In genomic region chr1:228337711-228338520, GRCh38 we compare ENCODE assay signal across 23 cellular contexts.
DNase-seq lines count a peak whose midpoint lies in the region; ATAC-seq and TF ChIP-seq lines count a peak whose summit lies in the region.
"Had no signal": no experiment of that assay in that cellular context is flagged by ENCODE, and none has a peak within 500 bp of the region (broad histone marks: within the 10 kb centered on the region; RNA-seq: fewer than 3 reads in every experiment).

No MANE protein-coding gene starts in this region.

- H3K9me3 ChIP-seq in mesenchymal stem cell (ENCODE audit: control insufficient read depth, low read length) (no peaks in the 10 kb centered on the region), suprapubic skin (no peaks in the 10 kb centered on the region)
- H3K9me3 ChIP-seq: BLaER1, neutrophil, thyroid gland had no signal

- H2BK5ac ChIP-seq in mesenchymal stem cell (ENCODE audit: low read depth, low read length, poor library complexity, severe bottlenecking) = no peak overlapping the region

- H3K27me3 Mint-ChIP-seq in activated CD4-positive, alpha-beta T cell treated with anti-CD3 and anti-CD28 coated beads for 36 hours = no peaks in the 10 kb centered on the region
- H3K27me3 Mint-ChIP-seq: activated naive CD8-positive, alpha-beta T cell treated with anti-CD3 and anti-CD28 coated beads, Interleukin-2, amount 50 U/mL, for 24 hours; T-cell had no signal

- intact Hi-C loops in activated CD4-positive, alpha-beta T cell treated with anti-CD3 and anti-CD28 coated beads for 36 hours (cut with DNase I, micrococcal nuclease) = no loop called here

- CTCF ChIA-PET in activated CD4-positive, alpha-beta T cell treated with anti-CD3 and anti-CD28 coated beads for 36 hours (lab: Charles Lee) = no interaction called here

- TF ChIP-seq POLR2A in suprapubic skin (IDR thresholded peaks at IDR 0.05) = no peak

- no peak overlapping the region for H2BK12ac ChIP-seq in mesenchymal stem cell (ENCODE audit: low read length in 2 of 2)

- no peak overlapping the region for H2AK5ac ChIP-seq in mesenchymal stem cell (ENCODE audit: low read length, severe bottlenecking)

- no peak overlapping the region for H3K9ac ChIP-seq in mesenchymal stem cell (ENCODE audit: low read length)
- H3K9ac ChIP-seq: BLaER1 had no signal

- H3K27ac ChIP-seq in coronary artery = no peak overlapping the region
- no peak overlapping the region for H3K27ac ChIP-seq in mesenchymal stem cell (ENCODE audit: low read length, poor library complexity, severe bottlenecking)
- H3K27ac ChIP-seq in suprapubic skin = no peak overlapping the region
- H3K27ac ChIP-seq: BLaER1, epithelial cell of prostate, foreskin keratinocyte, neutrophil, thyroid gland had no signal

- H3K27me3 ChIP-seq in mesenchymal stem cell (ENCODE audit: control insufficient read depth in 1 of 2, insufficient read depth in 1 of 2, low read length in 2 of 2) = peaks cover 0 to 5% of the 10 kb centered on the region in 2 experiments
- no peaks in the 10 kb centered on the region for H3K27me3 ChIP-seq in suprapubic skin
- H3K27me3 ChIP-seq: BLaER1, foreskin keratinocyte, neutrophil, thyroid gland had no signal

- H3K79me1 ChIP-seq in mesenchymal stem cell (replicated peaks; ENCODE audit: low read length, poor library complexity, severe bottlenecking) = no peaks in the 10 kb centered on the region

- H3K23ac ChIP-seq in mesenchymal stem cell (ENCODE audit: low read length in 2 of 2) = no peak overlapping the region

- peak; percentile 3 for DNase-seq in activated CD4-positive, alpha-beta T cell treated with anti-CD3 and anti-CD28 coated beads for 36 hours
- DNase-seq in activated CD4-positive, alpha-beta T cell treated with anti-CD3 and anti-CD28 coated beads, Interleukin-2, amount 50 U/mL, for 4 hours = no peak
- DNase-seq in coronary artery (ENCODE audit: low spot score) (peak; percentile 56), mesenchymal stem cell (no peak), suprapubic skin (ENCODE audit: low spot score in 2 of 2) (peak; percentile 42 to 75), D341Med (ENCODE audit: low spot score) (no peak)
- DNase-seq: activated CD4-positive, alpha-beta T cell treated with anti-CD3 and anti-CD28 coated beads, Interleukin-2, amount 50 U/mL, for 48 hours; activated naive CD8-positive, alpha-beta T cell treated with anti-CD3 and anti-CD28 coated beads, Interleukin-2, amount 50 U/mL, for 24 hours; activated T-cell treated with anti-CD3 and anti-CD28 coated beads, Interleukin-2, amount 50 U/mL, for 4 hours; foreskin keratinocyte; kidney glomerular epithelial cell; NCI-H1105 treated with DMSO at 0.1 percent for 48 hours; NCI-H2107; NCI-H524; stimulated activated CD4-positive, alpha-beta T cell treated with anti-CD3 and anti-CD28 coated beads, Interleukin-1b, Interleukin-23, amount 100 ng/mL, for 48 hours; stimulated activated naive CD4-positive, alpha-beta T cell had no signal

- H3K4ac ChIP-seq in mesenchymal stem cell (ENCODE audit: low read depth in 1 of 2, low read length in 2 of 2) = no peak overlapping the region

- peak overlapping the region in 1 of 2 experiments; percentile 29 for H3K14ac ChIP-seq in mesenchymal stem cell (ENCODE audit: low read length in 2 of 2)

- TF ChIP-seq EP300 in suprapubic skin (IDR thresholded peaks at IDR 0.05) = no peak

- H3K4me3 Mint-ChIP-seq in activated CD4-positive, alpha-beta T cell treated with anti-CD3 and anti-CD28 coated beads for 36 hours = no peak overlapping the region
- H3K4me3 Mint-ChIP-seq: activated naive CD8-positive, alpha-beta T cell treated with anti-CD3 and anti-CD28 coated beads, Interleukin-2, amount 50 U/mL, for 24 hours; activated T-cell treated with anti-CD3 and anti-CD28 coated beads, Interleukin-2, amount 50 U/mL, for 4 hours; T-cell had no signal

- H4K91ac ChIP-seq in mesenchymal stem cell (ENCODE audit: low read length) = no peak overlapping the region

- H3K4me1 ChIP-seq in mesenchymal stem cell (ENCODE audit: control insufficient read depth, insufficient read depth, low read depth, low read length) (peaks cover 4% of the 10 kb centered on the region), suprapubic skin (no peaks in the 10 kb centered on the region)
- H3K4me1 ChIP-seq: foreskin keratinocyte, thyroid gland had no signal

- H3K36me3 ChIP-seq in mesenchymal stem cell (ENCODE audit: control insufficient read depth in 1 of 2, insufficient read depth in 2 of 2, low read depth in 1 of 2, low read length in 2 of 2) (peaks cover 0 to 38% of the 10 kb centered on the region in 2 experiments), suprapubic skin (peaks cover 18% of the 10 kb centered on the region)
- H3K36me3 ChIP-seq: neutrophil had no signal

- peak overlapping the region; percentile 8 for H2BK15ac ChIP-seq in mesenchymal stem cell (ENCODE audit: low read depth, poor library complexity, severe bottlenecking)

- TF ChIP-seq CTCF in coronary artery (IDR thresholded peaks at IDR 0.05) (no peak), suprapubic skin (IDR thresholded peaks at IDR 0.05) (no peak)

- H4K8ac ChIP-seq in mesenchymal stem cell (ENCODE audit: low read length) = peak overlapping the region; percentile 24

- ATAC-seq in activated CD4-positive, alpha-beta T cell treated with anti-CD3 and anti-CD28 coated beads for 36 hours = no peak
- ATAC-seq in HG03457 (IDR thresholded peaks at IDR 0.05; ENCODE audit: unreplicated experiment) = no peak
- no peak for ATAC-seq in HG03442 (IDR thresholded peaks at IDR 0.05; ENCODE audit: unreplicated experiment)
- ATAC-seq: activated naive CD8-positive, alpha-beta T cell treated with anti-CD3 and anti-CD28 coated beads, Interleukin-2, amount 50 U/mL, for 24 hours; activated T-cell treated with anti-CD3 and anti-CD28 coated beads, Interleukin-2, amount 50 U/mL, for 4 hours; foreskin keratinocyte; T-cell had no signal

- 95% methylated on average over 24 of the region's 26 CpGs for WGBS in mesenchymal stem cell
- 90% methylated on average over 10 of the region's 26 CpGs for WGBS in suprapubic skin

- POLR2A ChIA-PET in activated CD4-positive, alpha-beta T cell treated with anti-CD3 and anti-CD28 coated beads for 36 hours (lab: Charles Lee) = no interaction called here

- no peaks in the 10 kb centered on the region for H3K4me1 Mint-ChIP-seq in activated CD4-positive, alpha-beta T cell treated with anti-CD3 and anti-CD28 coated beads for 36 hours
- H3K4me1 Mint-ChIP-seq: activated naive CD8-positive, alpha-beta T cell treated with anti-CD3 and anti-CD28 coated beads, Interleukin-2, amount 50 U/mL, for 24 hours; T-cell had no signal

- H3K27ac Mint-ChIP-seq in activated CD4-positive, alpha-beta T cell treated with anti-CD3 and anti-CD28 coated beads for 36 hours = no peak overlapping the region
- H3K27ac Mint-ChIP-seq: activated naive CD8-positive, alpha-beta T cell treated with anti-CD3 and anti-CD28 coated beads, Interleukin-2, amount 50 U/mL, for 24 hours; T-cell had no signal

- no peak overlapping the region for H2BK120ac ChIP-seq in mesenchymal stem cell (ENCODE audit: low read depth, low read length)

- no peaks in the 10 kb centered on the region for H3K9me3 Mint-ChIP-seq in activated CD4-positive, alpha-beta T cell treated with anti-CD3 and anti-CD28 coated beads for 36 hours (ENCODE audit: low read depth)
- H3K9me3 Mint-ChIP-seq: activated naive CD8-positive, alpha-beta T cell treated with anti-CD3 and anti-CD28 coated beads, Interleukin-2, amount 50 U/mL, for 24 hours; activated T-cell treated with anti-CD3 and anti-CD28 coated beads, Interleukin-2, amount 50 U/mL, for 4 hours; T-cell had no signal

- H3K4me2 ChIP-seq in mesenchymal stem cell (ENCODE audit: low read length, poor library complexity, severe bottlenecking) = no peak overlapping the region
- H3K4me2 ChIP-seq: BLaER1 had no signal

- H3K18ac ChIP-seq in mesenchymal stem cell (ENCODE audit: low read depth in 1 of 2, low read length in 2 of 2) = no peak overlapping the region

- H3K4me3 ChIP-seq in coronary artery (no peak overlapping the region), mesenchymal stem cell (ENCODE audit: insufficient read depth in 1 of 2, low read depth in 1 of 2, low read length in 2 of 2) (no peak overlapping the region), suprapubic skin (no peak overlapping the region)
- H3K4me3 ChIP-seq: BLaER1, thyroid gland had no signal

- peaks cover 5% of the 10 kb centered on the region for H3K36me3 Mint-ChIP-seq in activated CD4-positive, alpha-beta T cell treated with anti-CD3 and anti-CD28 coated beads for 36 hours (ENCODE audit: low read depth)

- no peak overlapping the region for H2AFZ ChIP-seq in mesenchymal stem cell (ENCODE audit: low read depth, low read length)

Comparison
In these comparisons a context has a peak if more than half of its experiments do, and no peak if none do; other contexts are left out.
1. DNase-seq: peak in activated CD4-positive, alpha-beta T cell treated with anti-CD3 and anti-CD28 coated beads for 36 hours (single experiment), coronary artery (single experiment) and suprapubic skin (2 of 2); none in activated CD4-positive, alpha-beta T cell treated with anti-CD3 and anti-CD28 coated beads, Interleukin-2, amount 50 U/mL, for 4 hours (0 of 2), mesenchymal stem cell (single experiment) and D341Med (single experiment).